1 cellular context compared by ENCODE assay signal in genomic region chr6:6724319-6725119, GRCh38.
TF ChIP-seq lines count a peak whose summit lies in the region.

No MANE protein-coding gene starts in this region.

TF ChIP-seq in K562, 482 proteins besides CTCF, POLR2A, EP300 and RAD21 (continued from another document and continues in another):
- TF ChIP-seq ZFP91 (CRISPR knock-in tag; IDR thresholded peaks at IDR 0.05) (no peak), TGIF2 (CRISPR knock-in tag; IDR thresholded peaks at IDR 0.05) (no peak), RB1 (IDR thresholded peaks at IDR 0.05; ENCODE audit: low read depth) (0 out of 2 replicates have a peak, but pooled peaks have one; percentile 20), RBM17 (IDR thresholded peaks at IDR 0.05; ENCODE audit: borderline replicate concordance, low read depth, low read length) (no peak), GTF2F1 (IDR thresholded peaks at IDR 0.05; ENCODE audit: low read depth, low read length) (no peak), DPF2 (IDR thresholded peaks at IDR 0.05) (peak; percentile 38; the same call in 1 of the 2 replicates), SMARCE1 (IDR thresholded peaks at IDR 0.05) (no peak), E2F6 (IDR thresholded peaks at IDR 0.05; ENCODE audit: borderline replicate concordance in 1 of 2, extremely low read depth in 1 of 2, insufficient read depth in 1 of 2, insufficient read length in 1 of 2, low read depth in 1 of 2, low read length in 1 of 2, poor library complexity in 1 of 2, severe bottlenecking in 1 of 2) (peak in 1 of 2 experiments; percentile 38), HES1 (IDR thresholded peaks at IDR 0.05; ENCODE audit: low read depth) (no peak), RBFOX2 (IDR thresholded peaks at IDR 0.05; ENCODE audit: low read depth, low read length) (peak; percentile 56), ZNF583 (CRISPR knock-in tag; IDR thresholded peaks at IDR 0.05) (no peak), USF1 (CRISPR knock-in tag; IDR thresholded peaks at IDR 0.05) (peak; percentile 50), ZNF707 (CRISPR knock-in tag; conservative IDR thresholded peaks at IDR 0.05) (no peak), MEIS2 (IDR thresholded peaks at IDR 0.05; ENCODE audit: partially characterized antibody) (no peak), ZNF512 (tag; IDR thresholded peaks at IDR 0.05) (no peak), SMAD2 (IDR thresholded peaks at IDR 0.05; ENCODE audit: low read depth, low read length) (no peak), ASH1L (IDR thresholded peaks at IDR 0.05; ENCODE audit: borderline replicate concordance, low read depth, partially characterized antibody) (no peak), ZNF121 (CRISPR knock-in tag; conservative IDR thresholded peaks at IDR 0.05) (no peak), FOXM1 (IDR thresholded peaks at IDR 0.05; ENCODE audit: low read depth) (no peak), FOXM1 (CRISPR knock-in tag; IDR thresholded peaks at IDR 0.05; ENCODE audit: low read depth) (no peak), MAX (CRISPR knock-in tag; IDR thresholded peaks at IDR 0.05) (peak; percentile 63), USF2 (CRISPR knock-in tag; IDR thresholded peaks at IDR 0.05) (peak; percentile 37; the same call in 1 of the 2 replicates), NR4A1 (CRISPR knock-in tag; IDR thresholded peaks at IDR 0.05) (no peak), NR4A1 (tag; IDR thresholded peaks at IDR 0.05) (no peak), RREB1 (CRISPR knock-in tag; IDR thresholded peaks at IDR 0.05) (no peak), E2F1 (CRISPR knock-in tag; IDR thresholded peaks at IDR 0.05) (no peak), PTBP1 (IDR thresholded peaks at IDR 0.05; ENCODE audit: low read depth, low read length) (0 out of 2 replicates have a peak, but pooled peaks have one; percentile 79), PATZ1 (CRISPR knock-in tag; IDR thresholded peaks at IDR 0.05; ENCODE audit: borderline replicate concordance) (no peak), ATF4 (CRISPR knock-in tag; IDR thresholded peaks at IDR 0.05) (0 out of 2 replicates have a peak, but pooled peaks have one; percentile 15), ATF7 (IDR thresholded peaks at IDR 0.05) (0 out of 2 replicates have a peak, but pooled peaks have one; percentile 14), ZKSCAN3 (CRISPR knock-in tag; IDR thresholded peaks at IDR 0.05) (no peak), ZSCAN29 (IDR thresholded peaks at IDR 0.05) (no peak), EGR1 (conservative IDR thresholded peaks at IDR 0.05) (0 out of 2 replicates have a peak, but pooled peaks have one; percentile 17), ARID3B (CRISPR knock-in tag; IDR thresholded peaks at IDR 0.05; ENCODE audit: borderline replicate concordance) (no peak), RBM34 (IDR thresholded peaks at IDR 0.05; ENCODE audit: borderline replicate concordance, insufficient read depth, low read length) (no peak), ZNF316 (IDR thresholded peaks at IDR 0.05) (peak; percentile 7; the same call in 1 of the 2 replicates), NFATC3 (IDR thresholded peaks at IDR 0.05) (no peak), RBBP5 (IDR thresholded peaks at IDR 0.05; ENCODE audit: borderline replicate concordance, insufficient read depth, low read length, poor library complexity, severe bottlenecking) (no peak), ZNF639 (CRISPR knock-in tag; conservative IDR thresholded peaks at IDR 0.05 in 1 of 2, IDR thresholded peaks at IDR 0.05 in 1 of 2) (no peak), FOXJ2 (tag; IDR thresholded peaks at IDR 0.05) (no peak)
